Comparison of ENCODE assay signal across 8 cellular contexts in genomic region chr2:70301344-70302194, GRCh38. TPM values are rescaled to one million over a fixed set of nuclear protein-coding genes. Genes with fewer than 3 reads are reported as not detected.
A peak's percentile ranks its signal among the peaks of the same experiment; 100 is the strongest.
DNase-seq lines count a peak whose midpoint lies in the region; ATAC-seq and TF ChIP-seq lines count a peak whose summit lies in the region.

Gene FAM136A, minus strand, starts transcription at chr2:70302067. Its CDS starts 56 bp downstream, at chr2:70302011.

- H3K4me3 ChIP-seq in AG10803 (ENCODE audit: low read length) (peak within 1 kb of the TSS; percentile 87), coronary artery (peak within 1 kb of the TSS; percentile 80)

- peak; percentile 80 for ATAC-seq in GM18909 (IDR thresholded peaks at IDR 0.05; ENCODE audit: poor library complexity, unreplicated experiment)
- peak; percentile 79 for ATAC-seq in HG03175 (IDR thresholded peaks at IDR 0.05; ENCODE audit: unreplicated experiment)
- ATAC-seq in left lobe of liver = peak; percentile 97

- TF ChIP-seq CTCF in AG10803 (conservative IDR thresholded peaks at IDR 0.05; ENCODE audit: low read length) (peak; percentile 62), coronary artery (IDR thresholded peaks at IDR 0.05) (peak; percentile 97)

- peak within 1 kb of the TSS; percentile 71 to 78 for H3K27ac ChIP-seq in coronary artery

- peak; percentile 72 for DNase-seq in AG10803 (ENCODE audit: low read depth)
- peak; percentile 74 for DNase-seq in NCI-H460 (ENCODE audit: extremely low read depth, low read depth)
- DNase-seq in activated CD4-positive, alpha-beta T cell treated with anti-CD3 and anti-CD28 coated beads for 48 hours = peak; percentile 93
- peak; percentile 86 for DNase-seq in coronary artery (ENCODE audit: low spot score)
- peak; percentile 85 for DNase-seq in left lobe of liver (ENCODE audit: low spot score)
- DNase-seq in stimulated activated CD4-positive, alpha-beta T cell treated with anti-CD3 and anti-CD28 coated beads, Interleukin-2, amount 100 ng/mL, for 24 hours = peak; percentile 89 to 92

RNA-seq across cellular contexts. Expression of gene FAM136A, which starts in this region (rescaled TPM):
- total RNA-seq in NCI-H460 (2014; rRNA removed; shearing (Covaris generic)) = 55.9 and 65.5 TPM in 2 replicates
- 82.6 and 103 TPM in 2 replicates for polyA plus RNA-seq in NCI-H460 (2014; cell fraction: nucleus; rRNA removed)
- 24.3 TPM for total RNA-seq in left lobe of liver

Comparison
In these comparisons a context has a peak if more than half of its experiments do, and no peak if none do; other contexts are left out.
1. Peak in every context shown above with its lines: DNase-seq, ATAC-seq, H3K4me3 ChIP-seq and H3K27ac ChIP-seq.